In the genomic region with DNA sequence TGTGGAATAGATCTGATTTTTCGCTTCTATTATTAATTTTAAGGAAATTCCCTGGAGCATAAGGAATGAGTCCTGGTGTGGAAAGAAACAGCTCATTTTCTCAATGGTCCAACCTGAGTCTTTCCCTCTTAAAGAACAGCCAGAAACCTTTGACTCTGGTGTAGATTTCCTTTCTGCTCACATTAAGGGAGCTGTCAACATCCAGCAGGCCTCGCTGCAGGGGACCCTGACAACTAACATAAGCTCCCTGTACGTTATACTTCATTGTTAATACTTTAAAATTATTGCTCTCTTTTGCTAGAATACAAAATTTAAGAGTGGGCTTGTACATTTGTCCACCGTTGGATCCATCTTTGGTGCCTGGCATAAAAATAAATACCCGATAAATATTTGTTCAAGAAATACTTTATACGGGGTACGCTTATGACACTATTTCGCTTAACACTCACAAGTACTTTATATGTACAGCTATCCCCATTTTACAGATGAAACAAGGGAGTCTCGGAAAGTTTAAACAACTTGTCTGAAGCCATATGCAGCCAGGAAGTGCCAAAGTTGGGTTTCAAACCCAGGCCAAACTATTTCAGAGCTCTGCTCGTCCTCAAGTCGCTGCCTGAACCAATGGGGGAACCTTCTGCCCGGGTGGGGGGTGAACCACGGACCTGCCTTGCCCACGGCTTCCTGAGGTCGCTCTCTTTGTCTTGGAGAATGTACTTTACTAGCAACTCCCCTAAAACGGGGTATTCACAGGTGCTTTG, we compare ENCODE assay signal across 8 cellular contexts. TPM values are rescaled to one million over a fixed set of nuclear protein-coding genes. Genes with fewer than 3 reads are reported as not detected.
DNase-seq lines count a peak whose midpoint lies in the region; ATAC-seq and TF ChIP-seq lines count a peak whose summit lies in the region.

No MANE protein-coding gene starts in this region.

- H3K79me1 ChIP-seq in trophoblast cell (ENCODE audit: low read length): peaks cover 13% of the 10 kb centered on the region

- peak overlapping the region; percentile 99 for H2BK120ac ChIP-seq in trophoblast cell (ENCODE audit: insufficient read depth, low read length, poor library complexity)

- H3K4me2 ChIP-seq in trophoblast cell (ENCODE audit: low read length): peak overlapping the region; percentile 97

- H3K27me3 ChIP-seq in HUES6 (ENCODE audit: control insufficient read depth, insufficient read depth, low read length) (no peaks in the 10 kb centered on the region), foreskin keratinocyte (no peaks in the 10 kb centered on the region), trophoblast cell (ENCODE audit: insufficient read depth, low read length) (no peaks in the 10 kb centered on the region)

- TF ChIP-seq CTCF in GM12865 (IDR thresholded peaks at IDR 0.05; ENCODE audit: insufficient read depth, low read depth, low read length, missing control alignments) (no peak), foreskin keratinocyte (conservative IDR thresholded peaks at IDR 0.05) (no peak)

- DNase-seq in AG08396 (ENCODE audit: low spot score): peak; percentile 53
- DNase-seq in GM12865 (ENCODE audit: low read depth): peak; percentile 72
- no peak for DNase-seq in foreskin keratinocyte
- peak; percentile 7 to 39 for DNase-seq in trophoblast cell
- no peak for DNase-seq in NCI-H2107 treated with DMSO at 0.1 percent for 48 hours (lab: John Stamatoyannopoulos, UW; ENCODE audit: unreplicated experiment)

- H3K23ac ChIP-seq in trophoblast cell (ENCODE audit: low read length): no peak overlapping the region

- H3K27ac ChIP-seq in HUES6 (ENCODE audit: low read depth, low read length) (peak overlapping the region; percentile 100), foreskin keratinocyte (peak overlapping the region; percentile 97), trophoblast cell (ENCODE audit: low read depth, low read length) (peak overlapping the region; percentile 64)

- peak overlapping the region; percentile 100 for H3K4ac ChIP-seq in trophoblast cell (ENCODE audit: low read depth, low read length)

- peak overlapping the region; percentile 100 for H4K8ac ChIP-seq in trophoblast cell (ENCODE audit: low read depth, low read length)

- ATAC-seq in activated CD4-positive, CD25-positive, alpha-beta regulatory T cell treated with anti-CD3 and anti-CD28 coated beads, Interleukin-2, amount 50 U/mL, for 24 hours: peak; percentile 36 to 47
- ATAC-seq in foreskin keratinocyte: peak; percentile 34
- no peak for ATAC-seq in HG02840 (IDR thresholded peaks at IDR 0.05; ENCODE audit: low FRiP score, unreplicated experiment)

- H4K91ac ChIP-seq in trophoblast cell (ENCODE audit: low read depth, low read length): peak overlapping the region; percentile 100

- H3K36me3 ChIP-seq in HUES6 (ENCODE audit: control insufficient read depth, insufficient read depth, low read length) (peaks cover 41% of the 10 kb centered on the region), trophoblast cell (ENCODE audit: control insufficient read depth in 1 of 2, insufficient read depth in 2 of 2, low read length in 2 of 2) (peaks cover 2 to 5% of the 10 kb centered on the region in 2 experiments)

- peaks cover 11% of the 10 kb centered on the region for H3K79me2 ChIP-seq in trophoblast cell (ENCODE audit: control insufficient read depth, insufficient read depth, low read length, poor library complexity)

- H2BK12ac ChIP-seq in trophoblast cell (ENCODE audit: low read length): no peak overlapping the region

- H3K14ac ChIP-seq in trophoblast cell (ENCODE audit: low read length): peak overlapping the region; percentile 100

- H3K18ac ChIP-seq in trophoblast cell (ENCODE audit: low read length): peak overlapping the region; percentile 99

- H3K9ac ChIP-seq in HUES6 (ENCODE audit: low read length) (peak overlapping the region; percentile 97), trophoblast cell (ENCODE audit: low read length) (peak overlapping the region; percentile 100)

- peak overlapping the region; percentile 100 for H2AFZ ChIP-seq in trophoblast cell (ENCODE audit: insufficient read depth, low read length, poor library complexity)

- no CpG with 5 or more reads among the region's 16 CpGs for WGBS in trophoblast cell (ENCODE audit: extremely low coverage, insufficient coverage, insufficient read length)

- H4K12ac ChIP-seq in trophoblast cell (ENCODE audit: low read depth, low read length): peak overlapping the region; percentile 95

- H3K9me3 ChIP-seq in HUES6 (ENCODE audit: control insufficient read depth, insufficient read depth, low read depth, low read length) (no peaks in the 10 kb centered on the region), trophoblast cell (ENCODE audit: insufficient read depth, low read depth, low read length) (no peaks in the 10 kb centered on the region)

- H3K4me1 ChIP-seq in HUES6 (ENCODE audit: control insufficient read depth, insufficient read depth, low read length) (peaks cover 9% of the 10 kb centered on the region), foreskin keratinocyte (peaks cover 16% of the 10 kb centered on the region), trophoblast cell (ENCODE audit: control insufficient read depth in 1 of 2, insufficient read depth in 2 of 2, low read length in 2 of 2) (peaks cover 4 to 7% of the 10 kb centered on the region in 2 experiments)

- peak overlapping the region; percentile 90 for H3K4me3 ChIP-seq in GM12865 (ENCODE audit: low read depth, low read length)
- H3K4me3 ChIP-seq in HUES6 (ENCODE audit: low read depth, low read length): peak overlapping the region; percentile 99
- H3K4me3 ChIP-seq in trophoblast cell (ENCODE audit: low read depth, low read length): peak overlapping the region; percentile 94

- H2AK5ac ChIP-seq in trophoblast cell (ENCODE audit: low read length): peak overlapping the region; percentile 100

- peak overlapping the region; percentile 99 for H2BK5ac ChIP-seq in trophoblast cell (ENCODE audit: low read depth, low read length, poor library complexity)

RNA-seq across cellular contexts. Expression of a gene that starts 0.6 kb away (rescaled TPM):
- total RNA-seq in foreskin keratinocyte: 98.9 and 108 TPM in 2 replicates
- 71.8 and 80.8 TPM in 2 replicates for polyA plus RNA-seq in foreskin keratinocyte
- 112 and 118 TPM in 2 replicates for polyA plus RNA-seq in trophoblast cell (2013)

RNA-seq across cellular contexts. Expression of a gene that starts 18.0 kb away (rescaled TPM):
- total RNA-seq in foreskin keratinocyte: 1.6 and 1.8 TPM in 2 replicates
- 1.1 and 1.5 TPM in 2 replicates for polyA plus RNA-seq in foreskin keratinocyte
- 0.08 and 0.10 TPM in 2 replicates for polyA plus RNA-seq in trophoblast cell (2013)

RNA-seq across cellular contexts. Expression of a gene that starts 56.6 kb away (rescaled TPM):
- 0.07 TPM in 1 of 2 replicates, not detected in the other for total RNA-seq in foreskin keratinocyte
- 0.04 TPM in 1 of 2 replicates, not detected in the other for polyA plus RNA-seq in foreskin keratinocyte
- polyA plus RNA-seq in trophoblast cell (2013): 0.03 TPM in 1 of 2 replicates, not detected in the other

Comparison
In these comparisons a context has a peak if more than half of its experiments do, and no peak if none do; other contexts are left out.
1. DNase-seq: peak in AG08396 (single experiment), GM12865 (single experiment) and trophoblast cell (2 of 2); none in foreskin keratinocyte (0 of 2) and NCI-H2107 treated with DMSO at 0.1 percent for 48 hours (single experiment).
2. Peak in every context shown above with its lines, with median percentiles within 50 percentile points of each other: H3K4me3 ChIP-seq and H3K27ac ChIP-seq.